9 cellular contexts compared by ENCODE assay signal in the genomic region with DNA sequence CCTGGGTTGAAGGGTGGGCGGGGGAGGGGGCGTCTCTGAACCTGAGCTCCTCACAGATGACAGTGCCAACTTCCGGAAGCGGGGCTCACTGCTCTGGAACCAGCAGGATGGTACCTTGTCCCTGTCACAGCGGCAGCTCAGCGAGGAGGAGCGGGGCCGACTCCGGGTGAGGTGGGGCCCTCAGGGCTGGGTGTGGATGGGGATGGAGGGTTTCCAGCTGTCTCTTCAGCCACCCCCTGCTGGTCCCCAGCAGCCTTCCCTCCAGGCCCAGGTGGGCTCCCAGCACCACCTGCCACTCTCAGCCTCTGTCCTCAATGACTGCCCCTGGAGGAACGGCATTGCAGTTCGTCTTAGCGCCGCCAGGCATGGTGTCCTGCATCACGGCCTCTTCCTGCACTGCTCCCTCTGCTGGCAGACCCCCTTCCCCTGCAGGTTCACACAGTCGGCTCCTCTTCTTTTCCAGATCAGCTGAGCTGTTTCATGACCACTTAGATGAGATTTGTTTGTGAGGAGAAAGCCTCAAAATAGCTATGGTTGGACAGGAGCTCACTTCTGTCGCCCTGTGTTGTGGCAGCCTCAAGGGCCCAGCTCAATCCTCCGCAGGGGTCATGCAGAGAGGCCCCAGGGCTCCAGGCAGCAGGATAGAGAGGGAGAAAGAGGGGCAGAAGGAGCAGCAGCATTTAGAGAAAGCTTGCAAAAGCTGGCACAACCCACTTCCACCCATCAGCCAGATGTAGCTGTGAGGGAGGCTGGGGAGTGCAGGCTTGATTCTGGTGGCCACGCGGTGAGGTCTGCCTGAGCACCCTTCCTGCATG. TPM values are rescaled to one million over a fixed set of nuclear protein-coding genes. Genes with fewer than 3 reads are reported as not detected.
DNase-seq lines count a peak whose midpoint lies in the region; ATAC-seq and TF ChIP-seq lines count a peak whose summit lies in the region.
"Had no signal": no experiment of that assay in that cellular context is flagged by ENCODE, and none has a peak within 500 bp of the region (broad histone marks: within the 10 kb centered on the region; RNA-seq: fewer than 3 reads in every experiment).

No MANE protein-coding gene starts in this region.

- peak; percentile 34 for DNase-seq in DMS 273 (lab: John Stamatoyannopoulos, UW; ENCODE audit: unreplicated experiment)
- DNase-seq in DMS 273 treated with DMSO at 0.1 percent for 48 hours (lab: John Stamatoyannopoulos, UW) = no peak
- peak; percentile 32 for DNase-seq in HT1080 (ENCODE audit: low read depth)
- peak; percentile 30 for DNase-seq in activated naive CD8-positive, alpha-beta T cell treated with anti-CD3 and anti-CD28 coated beads, Interleukin-2, amount 50 U/mL, for 24 hours
- DNase-seq in nephron progenitor cell = no peak
- no peak for DNase-seq in LoVo (ENCODE audit: low spot score)

- peaks cover 19% of the 10 kb centered on the region for H3K36me3 Mint-ChIP-seq in activated naive CD8-positive, alpha-beta T cell treated with anti-CD3 and anti-CD28 coated beads, Interleukin-2, amount 50 U/mL, for 24 hours (ENCODE audit: low read depth)
- H3K36me3 Mint-ChIP-seq in nephron progenitor cell (ENCODE audit: low read depth) = peaks cover 33% of the 10 kb centered on the region

- no peaks in the 10 kb centered on the region for H3K9me3 Mint-ChIP-seq in activated naive CD8-positive, alpha-beta T cell treated with anti-CD3 and anti-CD28 coated beads, Interleukin-2, amount 50 U/mL, for 24 hours
- H3K9me3 Mint-ChIP-seq in nephron progenitor cell = peaks cover 19% of the 10 kb centered on the region

- peak; percentile 39 for TF ChIP-seq CTCF in nephron progenitor cell (IDR thresholded peaks at IDR 0.05)

- no peak for ATAC-seq in activated naive CD8-positive, alpha-beta T cell treated with anti-CD3 and anti-CD28 coated beads, Interleukin-2, amount 50 U/mL, for 24 hours
- no peak for ATAC-seq in GM21786 (IDR thresholded peaks at IDR 0.05; ENCODE audit: unreplicated experiment)
- no peak for ATAC-seq in GM21723 (IDR thresholded peaks at IDR 0.05; ENCODE audit: unreplicated experiment)

- H3K27me3 Mint-ChIP-seq in activated naive CD8-positive, alpha-beta T cell treated with anti-CD3 and anti-CD28 coated beads, Interleukin-2, amount 50 U/mL, for 24 hours = no peaks in the 10 kb centered on the region
- peaks cover 9% of the 10 kb centered on the region for H3K27me3 Mint-ChIP-seq in nephron progenitor cell (ENCODE audit: low read depth, poor library complexity)

- peaks cover 24% of the 10 kb centered on the region for H3K4me1 Mint-ChIP-seq in activated naive CD8-positive, alpha-beta T cell treated with anti-CD3 and anti-CD28 coated beads, Interleukin-2, amount 50 U/mL, for 24 hours
- peaks cover 26% of the 10 kb centered on the region for H3K4me1 Mint-ChIP-seq in nephron progenitor cell

- H3K4me3 Mint-ChIP-seq in activated naive CD8-positive, alpha-beta T cell treated with anti-CD3 and anti-CD28 coated beads, Interleukin-2, amount 50 U/mL, for 24 hours = no peak overlapping the region
- H3K4me3 Mint-ChIP-seq in nephron progenitor cell = no peak overlapping the region

- no peak overlapping the region for H3K27ac Mint-ChIP-seq in activated naive CD8-positive, alpha-beta T cell treated with anti-CD3 and anti-CD28 coated beads, Interleukin-2, amount 50 U/mL, for 24 hours
- H3K27ac Mint-ChIP-seq in nephron progenitor cell = no peak overlapping the region

RNA-seq across cellular contexts. Expression of a gene that starts 2.5 kb away (rescaled TPM):
- 0.17 and 0.37 TPM in 2 replicates for total RNA-seq in HT1080 (2014; rRNA removed; shearing (Covaris generic))
- polyA plus RNA-seq in HT1080 (2015; cell fraction: cytosol; rRNA removed) = 1.2 and 1.5 TPM in 2 replicates
- 0.20 and 0.65 TPM in 2 replicates for polyA plus RNA-seq in HT1080 (2015; cell fraction: nucleus; rRNA removed)

RNA-seq across cellular contexts. Expression of a gene that starts 2.8 kb away (rescaled TPM):
- 101 and 102 TPM in 2 replicates for total RNA-seq in HT1080 (2014; rRNA removed; shearing (Covaris generic))
- 117 and 147 TPM in 2 replicates for polyA plus RNA-seq in HT1080 (2015; cell fraction: cytosol; rRNA removed)
- polyA plus RNA-seq in HT1080 (2015; cell fraction: nucleus; rRNA removed) = 82.9 and 92.3 TPM in 2 replicates

RNA-seq across cellular contexts. Expression of a gene that starts 31.9 kb away (rescaled TPM):
- 41.2 and 47.4 TPM in 2 replicates for total RNA-seq in HT1080 (2014; rRNA removed; shearing (Covaris generic))
- polyA plus RNA-seq in HT1080 (2015; cell fraction: cytosol; rRNA removed) = 37.5 and 55.4 TPM in 2 replicates
- polyA plus RNA-seq in HT1080 (2015; cell fraction: nucleus; rRNA removed) = 23.7 and 24.0 TPM in 2 replicates

RNA-seq across cellular contexts. Expression of a gene that starts 34.6 kb away (rescaled TPM):
- total RNA-seq in HT1080 (2014; rRNA removed; shearing (Covaris generic)) = 0.31 TPM in 1 of 2 replicates, not detected in the other
- polyA plus RNA-seq in HT1080 (2015; cell fraction: cytosol; rRNA removed) = not detected in 2 replicates
- not detected in 2 replicates for polyA plus RNA-seq in HT1080 (2015; cell fraction: nucleus; rRNA removed)

RNA-seq across cellular contexts. Expression of a gene that starts 46.4 kb away (rescaled TPM):
- 0.07 TPM in 1 of 2 replicates, not detected in the other for total RNA-seq in HT1080 (2014; rRNA removed; shearing (Covaris generic))
- polyA plus RNA-seq in HT1080 (2015; cell fraction: cytosol; rRNA removed) = not detected in 2 replicates
- not detected in 2 replicates for polyA plus RNA-seq in HT1080 (2015; cell fraction: nucleus; rRNA removed)
- total RNA-seq: Peyer's patch had no signal

Comparison
In these comparisons a context has a peak if more than half of its experiments do, and no peak if none do; other contexts are left out.
1. DNase-seq: peak in DMS 273 (single experiment), HT1080 (single experiment) and activated naive CD8-positive, alpha-beta T cell treated with anti-CD3 and anti-CD28 coated beads, Interleukin-2, amount 50 U/mL, for 24 hours (single experiment); none in DMS 273 treated with DMSO at 0.1 percent for 48 hours (single experiment), nephron progenitor cell (single experiment) and LoVo (single experiment).